20 cellular contexts compared by ENCODE assay signal in genomic region chr1:107405241-107405640, GRCh38.
DNase-seq lines count a peak whose midpoint lies in the region; ATAC-seq, FAIRE-seq and TF ChIP-seq lines count a peak whose summit lies in the region.
"Had no signal": no experiment of that assay in that cellular context is flagged by ENCODE, and none has a peak within 500 bp of the region (broad histone marks: within the 10 kb centered on the region; RNA-seq: fewer than 3 reads in every experiment).

No MANE protein-coding gene starts in this region.

- H3K4me1 Mint-ChIP-seq in astrocyte (ENCODE audit: low read depth, unreplicated experiment), result peaks cover 12% of the 10 kb centered on the region
- H3K4me1 Mint-ChIP-seq: stimulated activated effector memory CD8-positive, alpha-beta T cell treated with anti-CD3 and anti-CD28 coated beads, Interleukin-12 subunit alpha, Interleukin-12 subunit beta, amount 100 ng/mL, for 72 hours had no signal

- H3K4me2 ChIP-seq in astrocyte (ENCODE audit: low read length), result peak overlapping the region; percentile 59
- H3K4me2 ChIP-seq: BLaER1 had no signal

- H3K27me3 Mint-ChIP-seq in astrocyte (ENCODE audit: low read depth, unreplicated experiment), result no peaks in the 10 kb centered on the region

- no peak overlapping the region for H3K9ac ChIP-seq in astrocyte (ENCODE audit: low read length)
- H3K9ac ChIP-seq: BLaER1 had no signal

- no peaks in the 10 kb centered on the region for H3K9me3 Mint-ChIP-seq in astrocyte (ENCODE audit: unreplicated experiment)
- H3K9me3 Mint-ChIP-seq: activated naive CD4-positive, alpha-beta T cell treated with anti-CD3 and anti-CD28 coated beads, Interleukin-2, amount 50 U/mL, for 72 hours; stimulated activated effector memory CD8-positive, alpha-beta T cell treated with anti-CD3 and anti-CD28 coated beads, Interleukin-12 subunit alpha, Interleukin-12 subunit beta, amount 100 ng/mL, for 72 hours had no signal

- no peaks in the 10 kb centered on the region for H3K9me3 ChIP-seq in astrocyte (ENCODE audit: insufficient read depth, low read depth, low read length)
- H3K9me3 ChIP-seq: BLaER1 had no signal

- no peaks in the 10 kb centered on the region for H4K20me1 ChIP-seq in astrocyte (ENCODE audit: insufficient read depth, low read length)
- H4K20me1 ChIP-seq: BLaER1 had no signal

- no peaks in the 10 kb centered on the region for H3K36me3 Mint-ChIP-seq in astrocyte (ENCODE audit: low read depth, unreplicated experiment)
- H3K36me3 Mint-ChIP-seq: activated naive CD4-positive, alpha-beta T cell treated with anti-CD3 and anti-CD28 coated beads, Interleukin-2, amount 50 U/mL, for 72 hours; stimulated activated effector memory CD8-positive, alpha-beta T cell treated with anti-CD3 and anti-CD28 coated beads, Interleukin-12 subunit alpha, Interleukin-12 subunit beta, amount 100 ng/mL, for 72 hours had no signal

- peaks cover 5% of the 10 kb centered on the region for H3K4me1 ChIP-seq in astrocyte (ENCODE audit: insufficient read depth, low read length)
- H3K4me1 ChIP-seq: BLaER1 had no signal

- H3K27ac Mint-ChIP-seq in astrocyte (ENCODE audit: unreplicated experiment), result no peak overlapping the region
- H3K27ac Mint-ChIP-seq: activated naive CD4-positive, alpha-beta T cell treated with anti-CD3 and anti-CD28 coated beads, Interleukin-2, amount 50 U/mL, for 72 hours; HFFc6; stimulated activated effector memory CD8-positive, alpha-beta T cell treated with anti-CD3 and anti-CD28 coated beads, Interleukin-12 subunit alpha, Interleukin-12 subunit beta, amount 100 ng/mL, for 72 hours had no signal

- H3K4me3 ChIP-seq in AG09309 (ENCODE audit: control insufficient read depth, low read depth, low read length) (no peak overlapping the region), astrocyte (ENCODE audit: insufficient read depth, low read depth, low read length) (no peak overlapping the region)
- H3K4me3 ChIP-seq: BLaER1 had no signal

- H3K27ac ChIP-seq in astrocyte (ENCODE audit: low read depth, low read length), result peak overlapping the region; percentile 22
- H3K27ac ChIP-seq: BLaER1, VCaP had no signal

- DNase-seq in AG09309 (ENCODE audit: low read depth), result peak; percentile 76
- peak; percentile 44 to 57 for DNase-seq in Kasumi-1 (lab: John Stamatoyannopoulos, UW)
- peak; percentile 80 for DNase-seq in astrocyte (ENCODE audit: low read depth)
- DNase-seq in inferior parietal cortex (ENCODE audit: extremely low spot score), result peak; percentile 41
- DNase-seq in NCI-H1694 treated with DMSO at 0.1 percent for 48 hours (lab: John Stamatoyannopoulos, UW), result no peak
- no peak for DNase-seq in 8988T
- no peak for DNase-seq in GM20000 (ENCODE audit: low spot score)
- DNase-seq: DMS79 treated with DMSO at 0.1 percent for 48 hours; NCI-H1436 treated with DMSO at 0.1 percent for 48 hours; NCI-H748 treated with DMSO at 0.1 percent for 48 hours; retina; SHP77 treated with DMSO at 0.1 percent for 48 hours; stimulated activated CD4-positive, alpha-beta T cell treated with anti-CD3 and anti-CD28 coated beads, Interleukin-4, amount 100 ng/mL, for 1 hour had no signal

- H3K27me3 ChIP-seq in astrocyte (ENCODE audit: insufficient read depth, low read length), result no peaks in the 10 kb centered on the region
- H3K27me3 ChIP-seq: BLaER1 had no signal

- peak; percentile 56 for FAIRE-seq in astrocyte (lab: Jason Lieb, UNC)
- FAIRE-seq: GM18507 had no signal

- H3K4me3 Mint-ChIP-seq in astrocyte (ENCODE audit: unreplicated experiment), result no peak overlapping the region
- H3K4me3 Mint-ChIP-seq: HFFc6; stimulated activated effector memory CD8-positive, alpha-beta T cell treated with anti-CD3 and anti-CD28 coated beads, Interleukin-12 subunit alpha, Interleukin-12 subunit beta, amount 100 ng/mL, for 72 hours had no signal

- ATAC-seq in GM19035 (IDR thresholded peaks at IDR 0.05; ENCODE audit: unreplicated experiment), result no peak
- ATAC-seq: activated naive CD4-positive, alpha-beta T cell treated with anti-CD3 and anti-CD28 coated beads, Interleukin-2, amount 50 U/mL, for 72 hours; stimulated activated effector memory CD8-positive, alpha-beta T cell treated with anti-CD3 and anti-CD28 coated beads, Interleukin-12 subunit alpha, Interleukin-12 subunit beta, amount 100 ng/mL, for 72 hours had no signal

- H3K79me2 ChIP-seq in astrocyte (ENCODE audit: insufficient read depth, low read length), result no peaks in the 10 kb centered on the region

- no peak overlapping the region for H2AFZ ChIP-seq in astrocyte (ENCODE audit: low read depth, low read length)

- no peaks in the 10 kb centered on the region for H3K36me3 ChIP-seq in astrocyte (ENCODE audit: insufficient read depth, low read length)
- H3K36me3 ChIP-seq: BLaER1 had no signal

- TF ChIP-seq CTCF in AG09309 (IDR thresholded peaks at IDR 0.05; ENCODE audit: control insufficient read depth, insufficient read depth, low read depth, low read length, missing control alignments), result no peak
- TF ChIP-seq CTCF in astrocyte (IDR thresholded peaks at IDR 0.05; ENCODE audit: insufficient read depth, low read depth, low read length), result no peak
- no peak for TF ChIP-seq CTCF in GM20000 (IDR thresholded peaks at IDR 0.05; ENCODE audit: extremely low read depth, missing control alignments)

Comparison
In these comparisons a context has a peak if more than half of its experiments do, and no peak if none do; other contexts are left out.
1. DNase-seq: peak in AG09309 (single experiment), Kasumi-1 (2 of 2), astrocyte (single experiment) and inferior parietal cortex (single experiment); none in NCI-H1694 treated with DMSO at 0.1 percent for 48 hours (single experiment), 8988T (single experiment) and GM20000 (single experiment).